15 cellular contexts compared by ENCODE assay signal in genomic region chr9:30967484-30967883, GRCh38.
DNase-seq lines count a peak whose midpoint lies in the region; ATAC-seq and TF ChIP-seq lines count a peak whose summit lies in the region.
"Had no signal": no experiment of that assay in that cellular context is flagged by ENCODE, and none has a peak within 500 bp of the region (broad histone marks: within the 10 kb centered on the region; RNA-seq: fewer than 3 reads in every experiment).

No MANE protein-coding gene starts in this region.

- in situ Hi-C loops in mammary epithelial cell (cut with MboI; ENCODE audit: low sequenced_read_pairs in 2 of 2) = no loop called here

- 75% methylated on average over 2 of the region's 2 CpGs for WGBS in mammary epithelial cell (ENCODE audit: low coverage, missing lambda C conversion rate)

- H3K36me3 Mint-ChIP-seq in nephron progenitor cell (ENCODE audit: low read depth) = no peaks in the 10 kb centered on the region
- H3K36me3 Mint-ChIP-seq: CD4-positive, CD25-positive, alpha-beta regulatory T cell had no signal

- CTCF ChIA-PET in mammary epithelial cell (lab: Charles Lee; ENCODE audit: low non-redundant PET) = no interaction called here

- no TSS peak for BruUV-seq in mammary epithelial cell (replicated peaks; lab: Mats Ljungman, UMichigan)

- H3K27me3 Mint-ChIP-seq in nephron progenitor cell (ENCODE audit: low read depth, poor library complexity) = no peaks in the 10 kb centered on the region
- H3K27me3 Mint-ChIP-seq: CD4-positive, CD25-positive, alpha-beta regulatory T cell had no signal

- H3K36me3 ChIP-seq in mammary epithelial cell (ENCODE audit: insufficient read depth, low read length) = no peaks in the 10 kb centered on the region

- peak; percentile 10 for DNase-seq in DMS53 treated with DMSO at 0.1 percent for 48 hours (lab: John Stamatoyannopoulos, UW; ENCODE audit: unreplicated experiment)
- DNase-seq in NCI-H524 treated with DMSO at 0.1 percent for 48 hours (lab: John Stamatoyannopoulos, UW) = peak; percentile 1
- DNase-seq in mammary epithelial cell = peak; percentile 6
- DNase-seq in nephron progenitor cell = no peak
- DNase-seq in T-helper 1 cell = no peak
- no peak for DNase-seq in UCSD-AML1 (lab: John Stamatoyannopoulos, UW; ENCODE audit: unreplicated experiment)
- DNase-seq in NCI-H2196 (lab: John Stamatoyannopoulos, UW; ENCODE audit: unreplicated experiment) = no peak
- DNase-seq: activated CD4-positive, alpha-beta T cell treated with anti-CD3 and anti-CD28 coated beads for 36 hours; activated effector memory CD4-positive, alpha-beta T cell treated with anti-CD3 and anti-CD28 coated beads, Interleukin-2, amount 50 U/mL, for 16 hours; CD4-positive, CD25-positive, alpha-beta regulatory T cell; foreskin fibroblast; NCI-H187; testis had no signal

- H3K4me3 Mint-ChIP-seq in nephron progenitor cell = no peak overlapping the region
- H3K4me3 Mint-ChIP-seq: activated CD4-positive, alpha-beta T cell treated with anti-CD3 and anti-CD28 coated beads for 36 hours; CD4-positive, CD25-positive, alpha-beta regulatory T cell had no signal

- H3K27ac ChIP-seq in mammary epithelial cell (ENCODE audit: insufficient read depth, low read depth, low read length) = no peak overlapping the region
- H3K27ac ChIP-seq: testis had no signal

- H2AFZ ChIP-seq in mammary epithelial cell (ENCODE audit: low read depth, low read length) = no peak overlapping the region

- no peaks in the 10 kb centered on the region for H3K27me3 ChIP-seq in mammary epithelial cell (ENCODE audit: insufficient read depth, low read length)
- H3K27me3 ChIP-seq: testis had no signal

- H3K9me3 Mint-ChIP-seq in nephron progenitor cell = peaks cover 17% of the 10 kb centered on the region

- no peaks in the 10 kb centered on the region for H4K20me1 ChIP-seq in mammary epithelial cell (ENCODE audit: insufficient read depth, low read length)

- dilution Hi-C loops in mammary epithelial cell (cut with HindIII; ENCODE audit: low sequenced_read_pairs) = no loop called here

- intact Hi-C loops in mammary epithelial cell (cut with micrococcal nuclease) = loop anchor here (5.0 kb wide), 1 partner anchor 835 kb away; no protein-coding TSS in a partner anchor

- H3K4me2 ChIP-seq in mammary epithelial cell (ENCODE audit: insufficient read depth, low read depth, low read length) = no peak overlapping the region

- H3K9me3 ChIP-seq in mammary epithelial cell (replicated peaks; ENCODE audit: insufficient read depth, low read length) = no peaks in the 10 kb centered on the region
- H3K9me3 ChIP-seq: testis had no signal

- H3K4me3 ChIP-seq in mammary epithelial cell (replicated peaks in 1 of 3; ENCODE audit: insufficient read depth in 1 of 3, low read depth in 2 of 3, low read length in 3 of 3) = no peak overlapping the region
- H3K4me3 ChIP-seq: testis had no signal

- H3K79me2 ChIP-seq in mammary epithelial cell (ENCODE audit: insufficient read depth, low read length) = no peaks in the 10 kb centered on the region

- TF ChIP-seq CTCF in mammary epithelial cell (conservative IDR thresholded peaks at IDR 0.05 in 1 of 2, IDR thresholded peaks at IDR 0.05 in 1 of 2; ENCODE audit: extremely low read depth in 1 of 2, insufficient read depth in 1 of 2, low read depth in 1 of 2, low read length in 2 of 2) = peak; percentile 17 to 37
- TF ChIP-seq CTCF in nephron progenitor cell (IDR thresholded peaks at IDR 0.05) = no peak

- no peak overlapping the region for H3K9ac ChIP-seq in mammary epithelial cell (ENCODE audit: insufficient read depth, low read length)

- H3K27ac Mint-ChIP-seq in nephron progenitor cell = peak overlapping the region; percentile 12
- H3K27ac Mint-ChIP-seq: activated CD4-positive, alpha-beta T cell treated with anti-CD3 and anti-CD28 coated beads for 36 hours; CD4-positive, CD25-positive, alpha-beta regulatory T cell had no signal

- H3K4me1 ChIP-seq in mammary epithelial cell (ENCODE audit: insufficient read depth, low read length) = no peaks in the 10 kb centered on the region
- H3K4me1 ChIP-seq: testis had no signal

- no peak for ATAC-seq in HG03378 (IDR thresholded peaks at IDR 0.05; ENCODE audit: unreplicated experiment)
- ATAC-seq: activated CD4-positive, alpha-beta T cell treated with anti-CD3 and anti-CD28 coated beads for 36 hours; Right ventricle myocardium inferior had no signal

- H3K4me1 Mint-ChIP-seq in nephron progenitor cell = no peaks in the 10 kb centered on the region
- H3K4me1 Mint-ChIP-seq: activated CD4-positive, alpha-beta T cell treated with anti-CD3 and anti-CD28 coated beads for 36 hours had no signal

Comparison
In these comparisons a context has a peak if more than half of its experiments do, and no peak if none do; other contexts are left out.
1. DNase-seq: peak in DMS53 treated with DMSO at 0.1 percent for 48 hours (single experiment), NCI-H524 treated with DMSO at 0.1 percent for 48 hours (single experiment) and mammary epithelial cell (single experiment); none in nephron progenitor cell (single experiment), T-helper 1 cell (0 of 5), UCSD-AML1 (single experiment) and NCI-H2196 (single experiment).